Comparison of ENCODE assay signal across 8 cellular contexts in the genomic region with DNA sequence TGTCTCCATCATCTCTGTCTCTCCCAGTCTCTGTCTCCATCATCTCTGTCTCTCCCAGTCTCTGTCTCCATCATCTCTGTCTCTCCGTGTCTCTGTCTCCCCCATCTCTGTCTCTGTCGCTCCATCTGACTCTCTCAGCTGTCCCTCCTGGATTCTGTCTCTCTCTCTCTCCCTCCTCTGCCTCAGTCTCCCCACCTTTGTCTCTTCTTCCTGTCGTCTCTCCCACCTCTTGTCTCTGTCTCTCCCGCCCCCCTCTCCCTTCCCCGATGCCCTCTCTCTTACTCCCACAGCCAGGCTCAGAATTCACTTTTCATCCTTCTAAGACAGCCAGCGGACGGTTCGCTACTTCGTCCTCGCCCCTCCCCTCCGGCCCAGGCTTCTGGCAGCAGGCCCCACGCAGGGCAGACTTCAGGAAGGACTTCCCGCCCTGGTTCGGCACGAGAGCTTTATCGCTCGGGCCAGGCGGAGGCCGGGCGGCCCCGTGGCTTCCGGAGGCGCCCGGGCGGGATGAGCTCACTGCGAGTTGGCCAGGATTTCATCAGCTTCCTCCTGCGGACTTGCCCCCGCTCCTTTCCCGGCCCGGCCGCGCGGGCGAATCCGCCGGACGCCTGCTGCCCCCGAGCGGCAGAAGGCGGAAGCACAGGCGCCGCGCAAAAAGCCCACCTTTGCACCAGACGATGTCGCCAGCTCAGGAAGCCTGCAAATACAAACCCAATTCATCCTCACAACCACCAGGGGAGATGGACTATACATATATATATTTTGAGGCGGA. TPM values are rescaled to one million over a fixed set of nuclear protein-coding genes. Genes with fewer than 3 reads are reported as not detected.
DNase-seq lines count a peak whose midpoint lies in the region; ATAC-seq and TF ChIP-seq lines count a peak whose summit lies in the region.

No MANE protein-coding gene starts in this region.

- H3K36me3 ChIP-seq in SJSA1 (no peaks in the 10 kb centered on the region), testis (ENCODE audit: low read depth, missing control alignments) (no peaks in the 10 kb centered on the region)

- H3K27ac ChIP-seq in SJSA1 (peak overlapping the region; percentile 78), testis (no peak overlapping the region)

- 1 to 3% methylated on average over 15 to 46 of the region's 46 CpGs for WGBS in testis, 2 donors

- ATAC-seq in GM21786 (IDR thresholded peaks at IDR 0.05; ENCODE audit: unreplicated experiment) (peak; percentile 54), omental fat pad (ENCODE audit: low FRiP score) (peak; percentile 87)

- peak in 2 of 3 donors; percentile 81 to 97 for TF ChIP-seq CTCF in omental fat pad (IDR thresholded peaks at IDR 0.05)
- peak; percentile 96 to 99 (median 97) for TF ChIP-seq CTCF in testis (IDR thresholded peaks at IDR 0.05)

- H3K9me3 ChIP-seq in SJSA1 (replicated peaks) (no peaks in the 10 kb centered on the region), testis (no peaks in the 10 kb centered on the region)

- no peak for TF ChIP-seq POLR2A in testis (IDR thresholded peaks at IDR 0.05)

- H3K4me1 ChIP-seq in SJSA1 (replicated peaks) (peaks cover 38% of the 10 kb centered on the region), testis (peaks cover 14% of the 10 kb centered on the region)

- DNase-seq in Daoy (ENCODE audit: low read depth) (peak; percentile 97), M059J (ENCODE audit: low read depth) (peak; percentile 93), SJSA1 (ENCODE audit: low read depth in 1 of 2, low spot score in 2 of 2) (peak; percentile 97), globus pallidus (ENCODE audit: low spot score) (peak; percentile 82), omental fat pad (ENCODE audit: low spot score) (peak; percentile 51), testis (peak; percentile 88)
- DNase-seq in activated naive CD4-positive, alpha-beta T cell treated with Interleukin-2 at 50 U/mL for 16 hours = peak; percentile 91

- intact Hi-C loops in testis (cut with DNase I; ENCODE audit: low total_unique reads) = no loop called here

- H3K27me3 ChIP-seq in SJSA1 (replicated peaks) (peaks cover 5% of the 10 kb centered on the region; the same call in 1 of the 2 replicates), testis (no peaks in the 10 kb centered on the region)

- H3K4me3 ChIP-seq in SJSA1 (peak overlapping the region; percentile 28), testis (peak overlapping the region; percentile 26 to 37)

RNA-seq across cellular contexts. Expression of a gene that starts 12.4 kb away (rescaled TPM):
- total RNA-seq in Daoy (2014; rRNA removed; shearing (Covaris generic)) = 8.0 and 8.6 TPM in 2 replicates
- total RNA-seq in M059J (2014; rRNA removed; shearing (Covaris generic)) = 2.1 and 6.0 TPM in 2 replicates
- 8.0 and 12.1 TPM in 2 replicates for total RNA-seq in SJSA1 (2014; rRNA removed; shearing (Covaris generic))
- total RNA-seq in omental fat pad = 10 to 100 TPM in 2 of 4 donors, 1 to 10 TPM in 2; 8.2 to 16.7 (median 12.5) TPM
- total RNA-seq in testis = 10 to 100 TPM; 61.0 to 65.0 TPM
- 50.9 TPM for polyA plus RNA-seq in testis (ENCODE audit: insufficient read depth, low read depth, low replicate concordance)

RNA-seq across cellular contexts. Expression of a gene that starts 13.0 kb away (rescaled TPM):
- total RNA-seq in Daoy (2014; rRNA removed; shearing (Covaris generic)) = 0.86 and 2.2 TPM in 2 replicates
- 1.9 and 5.0 TPM in 2 replicates for total RNA-seq in M059J (2014; rRNA removed; shearing (Covaris generic))
- total RNA-seq in SJSA1 (2014; rRNA removed; shearing (Covaris generic)) = 4.5 and 10.1 TPM in 2 replicates
- 1 to 10 TPM; 1.0 to 9.1 (median 1.8) TPM for total RNA-seq in omental fat pad
- 10 to 100 TPM; 10.0 to 10.2 TPM for total RNA-seq in testis
- 3.3 TPM for polyA plus RNA-seq in testis (ENCODE audit: insufficient read depth, low read depth, low replicate concordance)

RNA-seq across cellular contexts. Expression of a gene that starts 30.7 kb away (rescaled TPM):
- total RNA-seq in Daoy (2014; rRNA removed; shearing (Covaris generic)) = 3.5 and 6.0 TPM in 2 replicates
- 1.9 and 6.0 TPM in 2 replicates for total RNA-seq in M059J (2014; rRNA removed; shearing (Covaris generic))
- 2.4 and 2.5 TPM in 2 replicates for total RNA-seq in SJSA1 (2014; rRNA removed; shearing (Covaris generic))
- total RNA-seq in omental fat pad (1 to 10 TPM; 3.3 to 8.2 (median 5.7) TPM), testis (10 to 100 TPM; 20.8 to 29.5 TPM)
- 9.0 TPM for polyA plus RNA-seq in testis (ENCODE audit: insufficient read depth, low read depth, low replicate concordance)
